In the genomic region with DNA sequence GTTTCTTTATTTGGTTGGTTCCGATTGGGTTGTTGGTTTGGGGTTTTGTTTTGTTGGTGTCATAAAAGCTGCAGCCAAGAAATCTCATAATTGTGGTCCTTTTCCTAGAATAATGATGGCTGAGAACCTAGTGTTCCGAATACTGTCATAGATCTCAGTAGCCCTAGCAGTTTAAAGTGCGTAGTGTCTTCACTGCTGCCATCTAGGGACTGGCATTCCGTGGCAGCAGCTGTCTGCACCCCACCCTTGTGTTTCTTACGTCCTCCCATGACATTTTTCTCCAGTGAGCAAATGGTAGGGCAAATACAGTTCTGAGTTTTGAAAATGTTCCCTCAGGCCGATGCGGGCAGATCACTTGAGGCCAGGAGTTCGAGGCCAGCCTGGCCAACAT, we compare ENCODE assay signal across 1 cellular context.
TF ChIP-seq lines count a peak whose summit lies in the region.

No MANE protein-coding gene starts in this region.

TF ChIP-seq in GM12878, 131 proteins besides CTCF, POLR2A, EP300 and RAD21 (continued from another document):
- 0 out of 2 replicates have a peak, but pooled peaks have one; percentile 36 for TF ChIP-seq RELB (IDR thresholded peaks at IDR 0.05; ENCODE audit: low read depth)
- TF ChIP-seq SKIL (IDR thresholded peaks at IDR 0.05; ENCODE audit: low read depth, poor library complexity, severe bottlenecking), result peak; percentile 71
- peak; percentile 65; the same call in 1 of the 2 replicates for TF ChIP-seq ATF7 (IDR thresholded peaks at IDR 0.05; ENCODE audit: low read depth)
- TF ChIP-seq SMARCA5 (IDR thresholded peaks at IDR 0.05), result 0 out of 2 replicates have a peak, but pooled peaks have one; percentile 45
